10 cellular contexts compared by ENCODE assay signal in the genomic region with DNA sequence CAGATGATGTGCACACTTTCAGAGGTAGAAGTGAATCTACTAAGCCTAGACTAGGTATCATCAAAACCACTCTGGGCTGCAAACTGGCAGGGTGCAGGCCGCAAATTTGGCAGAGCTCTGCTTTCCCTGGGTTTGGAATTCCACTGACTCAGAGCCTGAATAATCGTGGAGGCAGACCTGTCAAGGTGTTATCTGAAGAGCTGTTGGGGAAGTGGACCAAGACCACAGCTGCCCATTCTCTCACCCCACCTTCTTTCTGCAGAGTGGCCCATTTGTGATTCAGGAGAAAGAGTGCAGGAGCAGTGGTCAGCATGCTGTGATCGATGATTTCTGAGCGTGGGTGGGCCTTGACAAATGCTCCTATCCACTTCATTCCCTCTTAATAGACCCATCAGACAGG. TPM values are rescaled to one million over a fixed set of nuclear protein-coding genes. Genes with fewer than 3 reads are reported as not detected.
"Had no signal": no experiment of that assay in that cellular context is flagged by ENCODE, and none has a peak within 500 bp of the region (broad histone marks: within the 10 kb centered on the region; RNA-seq: fewer than 3 reads in every experiment).

No MANE protein-coding gene starts in this region.

- H3K9ac ChIP-seq: GM23248 had no signal

- H2AFZ ChIP-seq: GM23248 had no signal

- H3K36me3 Mint-ChIP-seq: IgD-negative memory B cell had no signal

- H3K27ac ChIP-seq: GM23248, HL-60 had no signal

- H3K27ac Mint-ChIP-seq: IgD-negative memory B cell had no signal

- H3K4me3 ChIP-seq: GM23248 had no signal

- H3K4me1 Mint-ChIP-seq: IgD-negative memory B cell had no signal

- DNase-seq: GM23248, GOT3, H7, HCEC 1CT, KBM-7 had no signal

- ATAC-seq: HepG2 had no signal

- H3K4me3 Mint-ChIP-seq: IgD-negative memory B cell had no signal

RNA-seq across cellular contexts. Expression of a gene that starts 45.8 kb away (rescaled TPM):
- total RNA-seq: GM23248, HepG2, HT1080 had no signal
- polyA plus RNA-seq: GM23248, HepG2, IgD-negative memory B cell had no signal

RNA-seq across cellular contexts. Expression of a gene that starts 46.1 kb away (rescaled TPM):
- total RNA-seq: GM23248, H4, H7, HepG2, HT1080 had no signal
- polyA plus RNA-seq: GM23248, HepG2, IgD-negative memory B cell had no signal
